28 cellular contexts compared by ENCODE assay signal in the genomic region with DNA sequence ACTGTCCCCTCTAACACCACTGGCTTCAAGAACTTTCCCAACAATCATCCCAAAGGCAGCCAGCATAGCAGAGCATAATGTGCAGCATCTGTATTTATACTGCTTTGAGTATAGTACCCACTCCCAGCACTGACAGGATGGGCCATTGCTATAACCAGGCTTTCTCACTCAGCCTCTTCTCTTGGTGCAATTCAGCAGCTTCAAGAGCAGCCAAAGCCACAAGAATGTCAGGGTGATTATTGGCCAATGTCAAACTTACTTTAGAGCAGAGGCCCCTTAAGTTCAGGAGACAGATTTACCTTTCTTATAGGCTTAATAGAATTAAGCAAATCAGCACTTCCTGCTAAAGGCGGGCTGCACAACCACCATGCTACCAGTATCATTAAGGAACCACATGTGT.
A peak's percentile ranks its signal among the peaks of the same experiment; 100 is the strongest.
DNase-seq lines count a peak whose midpoint lies in the region; ATAC-seq and TF ChIP-seq lines count a peak whose summit lies in the region.
"Had no signal": no experiment of that assay in that cellular context is flagged by ENCODE, and none has a peak within 500 bp of the region (broad histone marks: within the 10 kb centered on the region; RNA-seq: fewer than 3 reads in every experiment).

No MANE protein-coding gene starts in this region.

- no peak for TF ChIP-seq CTCF in AG10803 (conservative IDR thresholded peaks at IDR 0.05; ENCODE audit: low read length)
- no peak for TF ChIP-seq CTCF in RWPE2 (IDR thresholded peaks at IDR 0.05; ENCODE audit: poor library complexity, severe bottlenecking)
- TF ChIP-seq CTCF in heart right ventricle (IDR thresholded peaks at IDR 0.05): no peak

- ATAC-seq in RWPE2 (ENCODE audit: low read depth) (peak; percentile 25; the same call in 1 of the 3 replicates), heart right ventricle (no peak)
- ATAC-seq: activated CD4-positive, alpha-beta T cell treated with anti-CD3 and anti-CD28 coated beads for 36 hours; activated naive CD4-positive, alpha-beta T cell treated with anti-CD3 and anti-CD28 coated beads, Interleukin-2, amount 50 U/mL, for 72 hours; esophagus mucosa; left colon; Panc1 had no signal

- DNase-seq in AG10803 (ENCODE audit: low read depth) (peak; percentile 54), RWPE2 (ENCODE audit: low spot score) (no peak), fibroblast of gingiva (ENCODE audit: low read depth) (peak; percentile 18), non-pigmented ciliary epithelial cell (ENCODE audit: low read depth) (peak; percentile 1), heart right ventricle (no peak), NCI-H1417 (lab: John Stamatoyannopoulos, UW) (no peak)
- DNase-seq in activated effector memory CD4-positive, alpha-beta T cell treated with Interleukin-2 at 50 U/mL for 16 hours: no peak
- no peak for DNase-seq in effector CD8-positive, alpha-beta T cell (lab: John Stamatoyannopoulos, UW)
- DNase-seq: activated CD4-positive, alpha-beta T cell treated with anti-CD3 and anti-CD28 coated beads for 36 hours; anterior cingulate cortex; caudate nucleus; CD8-positive, alpha-beta memory T cell; endodermal cell; immature natural killer cell; left colon; mammary epithelial cell; NCI-H1105; NCI-H2029 treated with DMSO at 0.1 percent for 48 hours; NCI-H2227 treated with DMSO at 0.1 percent for 48 hours; NCI-H526 treated with DMSO at 0.1 percent for 48 hours; nephron progenitor cell; ovary; SHP77; stimulated activated CD4-positive, alpha-beta T cell treated with anti-CD3 and anti-CD28 coated beads, Interleukin-1b, Interleukin-23, amount 100 ng/mL, for 48 hours; stimulated activated naive CD4-positive, alpha-beta T cell treated with Interleukin-2 at 50 U/mL for 16 hours had no signal

- intact Hi-C loops in heart right ventricle (cut with DNase I): no loop called here

- H3K27me3 ChIP-seq in RWPE2 (ENCODE audit: insufficient read depth, poor library complexity, severe bottlenecking): no peaks in the 10 kb centered on the region
- H3K27me3 ChIP-seq in heart right ventricle: no peaks in the 10 kb centered on the region
- H3K27me3 ChIP-seq: ovary had no signal

- H3K27ac ChIP-seq in RWPE2 (ENCODE audit: poor library complexity, severe bottlenecking) (no peak overlapping the region), heart right ventricle (no peak overlapping the region)
- H3K27ac ChIP-seq: ovary had no signal

- 86 to 95% methylated on average over 1 of the region's 1 CpG for WGBS in heart right ventricle, 2 donors

- H3K4me1 ChIP-seq in RWPE2 (ENCODE audit: insufficient read depth, poor library complexity, severe bottlenecking) (no peaks in the 10 kb centered on the region), heart right ventricle (no peaks in the 10 kb centered on the region)

- H3K36me3 ChIP-seq in RWPE2 (ENCODE audit: low read depth) (no peaks in the 10 kb centered on the region), heart right ventricle (no peaks in the 10 kb centered on the region)
- H3K36me3 ChIP-seq: ovary had no signal

- H3K4me3 ChIP-seq in AG10803 (ENCODE audit: low read length) (no peak overlapping the region), RWPE2 (ENCODE audit: severe bottlenecking) (no peak overlapping the region), heart right ventricle (no peak overlapping the region)
- H3K4me3 ChIP-seq: ovary had no signal

- H3K9me3 ChIP-seq in RWPE2 (ENCODE audit: severe bottlenecking) (no peaks in the 10 kb centered on the region), heart right ventricle (no peaks in the 10 kb centered on the region)
- H3K9me3 ChIP-seq: ovary had no signal

Comparison
In these comparisons a context has a peak if more than half of its experiments do, and no peak if none do; other contexts are left out.
1. DNase-seq: peak in AG10803 (single experiment), fibroblast of gingiva (single experiment) and non-pigmented ciliary epithelial cell (single experiment); none in RWPE2 (single experiment), activated effector memory CD4-positive, alpha-beta T cell treated with Interleukin-2 at 50 U/mL for 16 hours (single experiment), effector CD8-positive, alpha-beta T cell (single experiment), heart right ventricle (0 of 2) and NCI-H1417 (0 of 3).